ENCODE assay signal across 10 cellular contexts in genomic region chr9:37511006-37511714, GRCh38. TPM values are rescaled to one million over a fixed set of nuclear protein-coding genes. Genes with fewer than 3 reads are reported as not detected.
DNase-seq lines count a peak whose midpoint lies in the region; ATAC-seq and TF ChIP-seq lines count a peak whose summit lies in the region.
"Had no signal": no experiment of that assay in that cellular context is flagged by ENCODE, and none has a peak within 500 bp of the region (broad histone marks: within the 10 kb centered on the region; RNA-seq: fewer than 3 reads in every experiment).

No MANE protein-coding gene starts in this region.

- H3K27me3 ChIP-seq in ascending aorta (no peaks in the 10 kb centered on the region), neuronal stem cell (ENCODE audit: control insufficient read depth in 3 of 3, insufficient read depth in 3 of 3, low read depth in 1 of 3, low read length in 3 of 3) (peaks cover 0 to 2% (median 0%) of the 10 kb centered on the region in 3 experiments), spleen (replicated peaks in 1 of 7) (no peaks in the 10 kb centered on the region)
- H3K27me3 ChIP-seq: Peyer's patch had no signal

- H3K9me3 ChIP-seq in ascending aorta (no peaks in the 10 kb centered on the region), neuronal stem cell (replicated peaks in 1 of 2; ENCODE audit: control insufficient read depth in 2 of 2, insufficient read depth in 1 of 2, low read depth in 1 of 2, low read length in 2 of 2) (no peaks in the 10 kb centered on the region), spleen (no peaks in the 10 kb centered on the region)
- H3K9me3 ChIP-seq: Peyer's patch had no signal

- no peak overlapping the region for H3K4me2 ChIP-seq in neuronal stem cell (ENCODE audit: insufficient read depth, low read length, poor library complexity, severe bottlenecking)

- no peak overlapping the region for H2BK12ac ChIP-seq in neuronal stem cell (ENCODE audit: low read length)

- H3K36me3 ChIP-seq in ascending aorta (peaks cover 3 to 20% of the 10 kb centered on the region in 2 donors), neuronal stem cell (replicated peaks in 1 of 2; ENCODE audit: control insufficient read depth in 2 of 2, insufficient read depth in 2 of 2, low read length in 2 of 2) (peaks cover 19 to 72% of the 10 kb centered on the region in 2 donors), spleen (peaks cover 3 to 95% (median 13%) of the 10 kb centered on the region in 6 donors)
- H3K36me3 ChIP-seq: Peyer's patch had no signal

- TF ChIP-seq CTCF in ascending aorta (IDR thresholded peaks at IDR 0.05) (peak in 2 of 3 experiments; percentile 10 to 41), lower leg skin (IDR thresholded peaks at IDR 0.05) (no peak), spleen (IDR thresholded peaks at IDR 0.05 in 8 of 11, conservative IDR thresholded peaks at IDR 0.05 in 3 of 11) (peak in 2 of 11 experiments; percentile 10 to 18)

- no peak overlapping the region for H3K14ac ChIP-seq in neuronal stem cell (ENCODE audit: low read length)

- H3K4me3 ChIP-seq in ascending aorta, result no peak overlapping the region
- no peak overlapping the region for H3K4me3 ChIP-seq in neuronal stem cell (ENCODE audit: low read length in 2 of 2)
- no peak overlapping the region for H3K4me3 ChIP-seq in lower leg skin (ENCODE audit: low read depth, poor library complexity, severe bottlenecking)
- H3K4me3 ChIP-seq in spleen, result no peak overlapping the region
- H3K4me3 ChIP-seq: Peyer's patch had no signal

- H3K23ac ChIP-seq in neuronal stem cell (ENCODE audit: low read depth, low read length, poor library complexity), result peak overlapping the region; percentile 75

- H2BK120ac ChIP-seq in neuronal stem cell (ENCODE audit: low read depth, low read length), result peak overlapping the region; percentile 25

- H2AFZ ChIP-seq in neuronal stem cell (ENCODE audit: low read length), result no peak overlapping the region

- peak; percentile 49 for ATAC-seq in HG02610 (IDR thresholded peaks at IDR 0.05; ENCODE audit: unreplicated experiment)

- no peaks in the 10 kb centered on the region for H3K79me1 ChIP-seq in neuronal stem cell (ENCODE audit: low read depth, low read length)

- no CpG with 5 or more reads among the region's 9 CpGs for WGBS in neuronal stem cell (ENCODE audit: extremely low coverage in 2 of 2, insufficient read length in 2 of 2, insufficient replicate concordance in 1 of 2), 2 donors
- 80 to 88% methylated on average over 9 of the region's 9 CpGs for WGBS in lower leg skin, 2 donors
- WGBS in spleen, 5 donors, result 80 to 87% (median 82%) methylated on average over 9 of the region's 9 CpGs

- no peak overlapping the region for H3K27ac ChIP-seq in ascending aorta
- H3K27ac ChIP-seq in neuronal stem cell (replicated peaks; ENCODE audit: low read length), result no peak overlapping the region
- no peak overlapping the region for H3K27ac ChIP-seq in spleen
- H3K27ac ChIP-seq: Peyer's patch had no signal

- no peak overlapping the region for H3K4ac ChIP-seq in neuronal stem cell (ENCODE audit: low read length)

- peak overlapping the region; percentile 12 for H3K9ac ChIP-seq in neuronal stem cell (ENCODE audit: low read depth, low read length, poor library complexity)

- DNase-seq in DMS53 (lab: John Stamatoyannopoulos, UW), result peak; percentile 9
- no peak for DNase-seq in DMS53 treated with DMSO at 0.1 percent for 48 hours (lab: John Stamatoyannopoulos, UW; ENCODE audit: unreplicated experiment)
- DNase-seq in ascending aorta (ENCODE audit: low spot score in 2 of 2), result no peak
- DNase-seq in neuronal stem cell (ENCODE audit: low spot score), result no peak
- DNase-seq in lower leg skin (ENCODE audit: low spot score in 2 of 2), result no peak
- DNase-seq in NK-92 (lab: John Stamatoyannopoulos, UW; ENCODE audit: unreplicated experiment), result no peak
- DNase-seq in spleen, result no peak
- DNase-seq: activated T-cell treated with anti-CD3 and anti-CD28 coated beads, Interleukin-2, amount 50 U/mL, for 72 hours had no signal

- H4K91ac ChIP-seq in neuronal stem cell (ENCODE audit: low read depth, low read length, poor library complexity), result peak overlapping the region; percentile 91

- no peak overlapping the region for H2BK15ac ChIP-seq in neuronal stem cell (ENCODE audit: low read length)

- no peak overlapping the region for H2AK5ac ChIP-seq in neuronal stem cell (ENCODE audit: low read depth, low read length)

- no peak for TF ChIP-seq POLR2A in lower leg skin (IDR thresholded peaks at IDR 0.05)
- no peak for TF ChIP-seq POLR2A in spleen (IDR thresholded peaks at IDR 0.05)

- intact Hi-C loops in ascending aorta (cut with DNase I), result no loop called here
- intact Hi-C loops in lower leg skin (cut with DNase I; ENCODE audit: low total_unique reads), result no loop called here
- intact Hi-C loops in spleen (cut with DNase I; ENCODE audit: low total_unique reads), result no loop called here

- no peaks in the 10 kb centered on the region for H3K4me1 ChIP-seq in ascending aorta
- H3K4me1 ChIP-seq in neuronal stem cell (ENCODE audit: control insufficient read depth in 2 of 2, insufficient read depth in 1 of 2, low read depth in 1 of 2, low read length in 2 of 2), result peaks cover 0 to 3% of the 10 kb centered on the region in 2 donors
- H3K4me1 ChIP-seq in spleen, result no peaks in the 10 kb centered on the region
- H3K4me1 ChIP-seq: Peyer's patch had no signal

- peak overlapping the region; percentile 6 for H4K8ac ChIP-seq in neuronal stem cell (ENCODE audit: low read depth, low read length)

- no peak overlapping the region for H2BK5ac ChIP-seq in neuronal stem cell (ENCODE audit: low read length)

- no peak overlapping the region for H3K18ac ChIP-seq in neuronal stem cell (ENCODE audit: low read length)

RNA-seq across cellular contexts. Expression of gene POLR1E, which starts 25.4 kb away (rescaled TPM):
- total RNA-seq in ascending aorta, result 18.0 TPM
- 23.1 TPM for polyA plus RNA-seq in neuronal stem cell (2013, experiment 1 of 2)
- polyA plus RNA-seq in neuronal stem cell (2013, experiment 2 of 2), result 21.5 TPM
- 10 to 100 TPM; 22.5 to 26.4 (median 25.3) TPM for total RNA-seq in lower leg skin
- total RNA-seq in spleen, result 10 to 100 TPM; 14.4 to 21.0 (median 18.5) TPM
- 10 to 100 TPM; 14.6 to 18.0 (median 15.4) TPM for polyA plus RNA-seq in spleen

RNA-seq across cellular contexts. Expression of gene ZBTB5, which starts 45.9 kb away (rescaled TPM):
- 3.4 TPM for total RNA-seq in ascending aorta
- 19.2 TPM for polyA plus RNA-seq in neuronal stem cell (2013, experiment 1 of 2)
- polyA plus RNA-seq in neuronal stem cell (2013, experiment 2 of 2), result 19.2 TPM
- total RNA-seq in lower leg skin, result 10 to 100 TPM; 16.1 to 23.4 (median 20.9) TPM
- total RNA-seq in spleen, result 10 to 100 TPM; 10.7 to 15.1 (median 11.9) TPM
- 1 to 10 TPM; 4.7 to 6.0 (median 4.9) TPM for polyA plus RNA-seq in spleen

Comparison
In these comparisons a context has a peak if more than half of its experiments do, and no peak if none do; other contexts are left out.
1. CTCF ChIP-seq: peak in ascending aorta (2 of 3); none in lower leg skin (0 of 3).